Comparison of ENCODE assay signal across 1 cellular context in genomic region chr3:13072239-13073041, GRCh38.
A peak's percentile ranks its signal among the peaks of the same experiment; 100 is the strongest.
TF ChIP-seq lines count a peak whose summit lies in the region.

No MANE protein-coding gene starts in this region.

TF ChIP-seq in H1, 55 proteins besides CTCF, POLR2A, EP300 and RAD21:
- peak; percentile 49 for TF ChIP-seq CREB1 (IDR thresholded peaks at IDR 0.05)
- TF ChIP-seq ATF3 (IDR thresholded peaks at IDR 0.05; ENCODE audit: insufficient read depth, low read depth, low read length), result no peak
- no peak for TF ChIP-seq JUN (IDR thresholded peaks at IDR 0.05; ENCODE audit: low read depth, low read length)
- peak; percentile 56; the same call in 1 of the 2 replicates for TF ChIP-seq MAFK (IDR thresholded peaks at IDR 0.05; ENCODE audit: low read depth, low read length)
- peak; percentile 93 for TF ChIP-seq BACH1 (IDR thresholded peaks at IDR 0.05; ENCODE audit: low read length)
TF ChIP-seq in H1: peak in this region for 3.
